Comparison of ENCODE assay signal across 18 cellular contexts in the genomic region with DNA sequence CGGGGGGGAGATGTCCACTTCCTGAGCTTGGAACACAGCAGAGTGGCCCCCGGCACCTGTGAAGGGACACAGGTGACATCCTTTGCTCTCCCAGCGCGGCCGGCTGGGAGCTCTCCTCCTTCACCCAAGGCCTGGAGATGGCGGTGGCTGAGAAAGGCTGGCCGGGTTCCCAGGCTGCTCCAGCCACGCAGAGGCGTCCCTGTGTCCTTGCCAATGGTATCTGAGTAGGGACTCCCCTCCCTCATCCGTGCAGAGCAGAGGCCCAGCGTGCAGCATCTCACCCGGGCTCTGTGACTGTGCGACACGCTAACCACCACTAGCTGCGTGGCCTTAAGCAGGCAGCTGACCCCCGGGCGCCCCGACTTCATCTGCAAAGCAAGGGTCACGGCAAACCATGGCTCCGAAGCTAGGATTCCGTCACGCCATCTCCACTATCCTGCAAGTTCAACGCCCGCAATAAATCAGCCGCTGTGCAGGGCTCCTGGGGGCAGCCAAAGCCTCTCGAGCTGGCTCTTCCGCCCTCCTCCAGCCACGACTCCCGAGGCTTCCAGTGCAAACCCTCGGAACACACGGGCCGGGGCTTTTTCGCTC. TPM values are rescaled to one million over a fixed set of nuclear protein-coding genes. Genes with fewer than 3 reads are reported as not detected.
DNase-seq lines count a peak whose midpoint lies in the region; ATAC-seq, FAIRE-seq and TF ChIP-seq lines count a peak whose summit lies in the region.
"Had no signal": no experiment of that assay in that cellular context is flagged by ENCODE, and none has a peak within 500 bp of the region (broad histone marks: within the 10 kb centered on the region; RNA-seq: fewer than 3 reads in every experiment).

No MANE protein-coding gene starts in this region.

- H3K36me3 ChIP-seq in Panc1 (ENCODE audit: control insufficient read depth, insufficient read depth, low read length) (no peaks in the 10 kb centered on the region), H1 (ENCODE audit: control insufficient read depth in 2 of 4, insufficient read depth in 4 of 4, low read length in 3 of 4) (no peaks in the 10 kb centered on the region), skeletal muscle satellite cell (ENCODE audit: insufficient read depth, low read length) (no peaks in the 10 kb centered on the region)
- H3K36me3 ChIP-seq: ascending aorta, thoracic aorta had no signal

- peaks cover 0 to 6% of the 10 kb centered on the region in 2 donors for H3K4me1 Mint-ChIP-seq in natural killer cell treated with Interleukin-12 subunit alpha and Interleukin-12 subunit beta and Interleukin-15 and Interleukin-18, amount 100 ng/mL, for 72 hours (ENCODE audit: low read depth in 2 of 2)
- H3K4me1 Mint-ChIP-seq: natural killer cell; stimulated activated effector memory CD8-positive, alpha-beta T cell treated with anti-CD3 and anti-CD28 coated beads, Interleukin-12 subunit alpha, Interleukin-12 subunit beta, amount 100 ng/mL, for 72 hours had no signal

- in situ Hi-C loops in Panc1 (cut with HindIII; ENCODE audit: low pct_unique_long_range_greater_than_20kb, low sequenced_read_pairs) = no loop called here

- peak overlapping the region; percentile 69 for H3K4ac ChIP-seq in H1 (replicated peaks; ENCODE audit: insufficient read length, low read depth, low read length)

- intact Hi-C loops in Panc1 (cut with micrococcal nuclease; ENCODE audit: unreplicated experiment) = no loop called here

- H3K27me3 ChIP-seq in Panc1 (ENCODE audit: control insufficient read depth, insufficient read depth, low read length) = no peaks in the 10 kb centered on the region
- no peaks in the 10 kb centered on the region for H3K27me3 ChIP-seq in H1 (replicated peaks in 1 of 4; ENCODE audit: control insufficient read depth in 3 of 4, extremely low read depth in 1 of 4, insufficient read depth in 3 of 4, low read length in 3 of 4)
- no peaks in the 10 kb centered on the region for H3K27me3 ChIP-seq in skeletal muscle satellite cell (ENCODE audit: control insufficient read depth, insufficient read depth, low read length)
- H3K27me3 ChIP-seq: ascending aorta, hepatocyte had no signal

- H2BK20ac ChIP-seq in H1 (ENCODE audit: low read length) = no peak overlapping the region

- ATAC-seq in Panc1 (peak; percentile 44; the same call in 1 of the 2 replicates), left lobe of liver (peak; percentile 57), GM19467 (IDR thresholded peaks at IDR 0.05; ENCODE audit: unreplicated experiment) (no peak)
- no peak for ATAC-seq in natural killer cell treated with Interleukin-12 subunit alpha and Interleukin-12 subunit beta and Interleukin-15 and Interleukin-18, amount 100 ng/mL, for 72 hours
- ATAC-seq: natural killer cell; stimulated activated effector memory CD8-positive, alpha-beta T cell treated with anti-CD3 and anti-CD28 coated beads, Interleukin-12 subunit alpha, Interleukin-12 subunit beta, amount 100 ng/mL, for 72 hours had no signal

- no peak overlapping the region for H3K18ac ChIP-seq in H1 (ENCODE audit: extremely low read depth, low read length)

- no peaks in the 10 kb centered on the region for H3K27me3 Mint-ChIP-seq in natural killer cell treated with Interleukin-12 subunit alpha and Interleukin-12 subunit beta and Interleukin-15 and Interleukin-18, amount 100 ng/mL, for 72 hours

- no peak for DNase-seq in Panc1 (ENCODE audit: low read depth, low spot score)
- DNase-seq in H1 (ENCODE audit: low read depth in 1 of 2, low spot score in 2 of 2) = no peak
- DNase-seq in left lobe of liver (ENCODE audit: low spot score) = no peak
- no peak for DNase-seq in natural killer cell treated with Interleukin-12 subunit alpha and Interleukin-12 subunit beta and Interleukin-15 and Interleukin-18, amount 100 ng/mL, for 72 hours (ENCODE audit: low spot score)
- no peak for DNase-seq in NCI-H2227 treated with DMSO at 0.1 percent for 48 hours (lab: John Stamatoyannopoulos, UW)
- DNase-seq: activated CD4-positive, alpha-beta T cell treated with anti-CD3 and anti-CD28 coated beads, Interleukin-2, amount 50 U/mL, for 4 hours; DND-41; natural killer cell; NCI-H2081 treated with DMSO at 0.1 percent for 48 hours; NCI-H510A treated with DMSO at 0.1 percent for 48 hours; SIG-M5; T-helper 2 cell had no signal

- POLR2A ChIA-PET in Panc1 (lab: Charles Lee) (no interaction called here), H1 (lab: Charles Lee; ENCODE audit: partially characterized antibody) (interaction anchor here (1.1 to 1.7 kb wide), 2 partner anchors 13 to 54 kb away, joined by 4 to 5 read pairs; no protein-coding TSS in a partner anchor)

- no peaks in the 10 kb centered on the region for H3K79me1 ChIP-seq in H1 (ENCODE audit: low read depth, low read length)

- peaks cover 0 to 10% of the 10 kb centered on the region in 2 experiments for H4K20me1 ChIP-seq in H1 (replicated peaks in 1 of 2; ENCODE audit: control insufficient read depth in 1 of 2, insufficient read depth in 2 of 2, low read length in 2 of 2)

- no peak overlapping the region for H2BK5ac ChIP-seq in H1 (ENCODE audit: low read depth, low read length)

- no peaks in the 10 kb centered on the region for H3K23me2 ChIP-seq in H1 (ENCODE audit: low read depth, low read length)

- H3K36me3 Mint-ChIP-seq in natural killer cell treated with Interleukin-12 subunit alpha and Interleukin-12 subunit beta and Interleukin-15 and Interleukin-18, amount 100 ng/mL, for 72 hours = no peaks in the 10 kb centered on the region
- H3K36me3 Mint-ChIP-seq: natural killer cell; stimulated activated effector memory CD8-positive, alpha-beta T cell treated with anti-CD3 and anti-CD28 coated beads, Interleukin-12 subunit alpha, Interleukin-12 subunit beta, amount 100 ng/mL, for 72 hours had no signal

- no peak for FAIRE-seq in H1 (lab: Jason Lieb, UNC)

- peak overlapping the region; percentile 92; the same call in 1 of the 2 replicates for H4K8ac ChIP-seq in H1 (ENCODE audit: extremely low read depth, insufficient read depth, low read length)

- H4K5ac ChIP-seq in H1 (ENCODE audit: insufficient read length, low read depth, low read length) = no peak overlapping the region

- CTCF ChIA-PET in Panc1 (lab: Charles Lee) (interaction anchor here (0.5 to 1.2 kb wide), 3 partner anchors 66 to 231 kb away, joined by 3 to 4 read pairs (median 4); no protein-coding TSS in a partner anchor), H1 (lab: Charles Lee; ENCODE audit: partially characterized antibody) (interaction anchor here (0.7 to 2.7 kb wide), 14 partner anchors 9 to 230 kb away, joined by 3 to 12 read pairs (median 4); no protein-coding TSS in a partner anchor)

- no TSS peak for BruUV-seq in Panc1 (replicated peaks; lab: Mats Ljungman, UMichigan)

- TF ChIP-seq POLR2A in H1 (IDR thresholded peaks at IDR 0.05; ENCODE audit: control extremely low read depth in 1 of 2, low read depth in 2 of 2, low read length in 2 of 2) = no peak

- H2BK15ac ChIP-seq in H1 (ENCODE audit: low read length) = no peak overlapping the region

- no peak overlapping the region for H2AFZ ChIP-seq in H1 (ENCODE audit: low read length)
- H2AFZ ChIP-seq: hepatocyte had no signal

- H3K4me1 ChIP-seq in Panc1 (ENCODE audit: control insufficient read depth, insufficient read depth, low read length) (no peaks in the 10 kb centered on the region), H1 (replicated peaks in 1 of 4; ENCODE audit: control insufficient read depth in 3 of 4, insufficient read depth in 4 of 4, low read length in 3 of 4) (no peaks in the 10 kb centered on the region), skeletal muscle satellite cell (ENCODE audit: control insufficient read depth, insufficient read depth, low read length) (peaks cover 11% of the 10 kb centered on the region)

- no peak for TF ChIP-seq RAD21 in H1 (IDR thresholded peaks at IDR 0.05 in 1 of 2, conservative IDR thresholded peaks at IDR 0.05 in 1 of 2; ENCODE audit: low read depth in 2 of 2, low read length in 2 of 2)

- H3K27ac Mint-ChIP-seq in natural killer cell treated with Interleukin-12 subunit alpha and Interleukin-12 subunit beta and Interleukin-15 and Interleukin-18, amount 100 ng/mL, for 72 hours = no peak overlapping the region
- H3K27ac Mint-ChIP-seq: natural killer cell; stimulated activated effector memory CD8-positive, alpha-beta T cell treated with anti-CD3 and anti-CD28 coated beads, Interleukin-12 subunit alpha, Interleukin-12 subunit beta, amount 100 ng/mL, for 72 hours had no signal

- H3K9ac ChIP-seq in H1 (replicated peaks in 1 of 4; ENCODE audit: extremely low read depth in 1 of 4, low read depth in 3 of 4, low read length in 3 of 4) = no peak overlapping the region
- no peak overlapping the region for H3K9ac ChIP-seq in skeletal muscle satellite cell (ENCODE audit: low read depth, low read length)

- H3K27ac ChIP-seq in Panc1 (ENCODE audit: low read length) (no peak overlapping the region), H1 (ENCODE audit: low read depth, low read length) (no peak overlapping the region; the same call in 1 of the 2 replicates)
- H3K27ac ChIP-seq: ascending aorta, hepatocyte, thoracic aorta had no signal

- no peak overlapping the region for H2BK120ac ChIP-seq in H1 (replicated peaks; ENCODE audit: low read depth, low read length)

- no peak overlapping the region for H3K14ac ChIP-seq in H1 (ENCODE audit: insufficient read length)

- H3K4me3 Mint-ChIP-seq in natural killer cell treated with Interleukin-12 subunit alpha and Interleukin-12 subunit beta and Interleukin-15 and Interleukin-18, amount 100 ng/mL, for 72 hours = no peak overlapping the region
- H3K4me3 Mint-ChIP-seq: natural killer cell; stimulated activated effector memory CD8-positive, alpha-beta T cell treated with anti-CD3 and anti-CD28 coated beads, Interleukin-12 subunit alpha, Interleukin-12 subunit beta, amount 100 ng/mL, for 72 hours had no signal

- WGBS in H1 (ENCODE audit: extremely low coverage in 1 of 2, insufficient coverage in 1 of 2, insufficient read length in 1 of 2, insufficient replicate concordance in 2 of 2, low coverage in 1 of 2, low lambda C conversion rate in 2 of 2, missing lambda C conversion rate in 1 of 2), 2 experiments = 91% methylated on average over 31 of the region's 33 CpGs; no CpG with 5 or more reads in 1 of the 2 experiments

- H3K4me2 ChIP-seq in H1 (ENCODE audit: insufficient read depth in 1 of 2, low read depth in 2 of 2, low read length in 2 of 2) (no peak overlapping the region), skeletal muscle satellite cell (ENCODE audit: low read length) (peak overlapping the region; percentile 59)
- H3K4me2 ChIP-seq: hepatocyte had no signal

- no peak overlapping the region for H3K23ac ChIP-seq in H1 (ENCODE audit: insufficient read length)

- no peak overlapping the region for H4K91ac ChIP-seq in H1 (replicated peaks; ENCODE audit: insufficient read length, low read length)

- H3K56ac ChIP-seq in H1 (replicated peaks; ENCODE audit: insufficient read length, low read depth, low read length) = no peak overlapping the region

- H3K9me3 Mint-ChIP-seq in natural killer cell treated with Interleukin-12 subunit alpha and Interleukin-12 subunit beta and Interleukin-15 and Interleukin-18, amount 100 ng/mL, for 72 hours = no peaks in the 10 kb centered on the region
- H3K9me3 Mint-ChIP-seq: natural killer cell; stimulated activated effector memory CD8-positive, alpha-beta T cell treated with anti-CD3 and anti-CD28 coated beads, Interleukin-12 subunit alpha, Interleukin-12 subunit beta, amount 100 ng/mL, for 72 hours had no signal

- H3K9me3 ChIP-seq in Panc1 (ENCODE audit: control insufficient read depth, insufficient read depth, low read depth, low read length) (no peaks in the 10 kb centered on the region), H1 (ENCODE audit: insufficient read depth in 2 of 2, low read depth in 1 of 2, low read length in 1 of 2) (no peaks in the 10 kb centered on the region), skeletal muscle satellite cell (replicated peaks; ENCODE audit: low read length) (no peaks in the 10 kb centered on the region)
- H3K9me3 ChIP-seq: thoracic aorta had no signal

- no peak for TF ChIP-seq EP300 in H1 (IDR thresholded peaks at IDR 0.05; ENCODE audit: borderline replicate concordance in 1 of 2, low read depth in 2 of 2, low read length in 2 of 2)

- no peak for TF ChIP-seq CTCF in Panc1 (IDR thresholded peaks at IDR 0.05)
- no peak for TF ChIP-seq CTCF in H1 (IDR thresholded peaks at IDR 0.05; ENCODE audit: control extremely low read depth in 1 of 3, insufficient read depth in 1 of 3, low read depth in 1 of 3, low read length in 3 of 3)

- no peak overlapping the region for H2AK5ac ChIP-seq in H1 (ENCODE audit: low read depth, low read length)

- H3K4me3 ChIP-seq in Panc1 (ENCODE audit: low read depth in 2 of 2, low read length in 2 of 2) (no peak overlapping the region), H1 (ENCODE audit: extremely low read depth in 1 of 4, insufficient read depth in 2 of 4, low read depth in 3 of 4, low read length in 4 of 4) (no peak overlapping the region), skeletal muscle satellite cell (ENCODE audit: low read length) (no peak overlapping the region)
- H3K4me3 ChIP-seq: ascending aorta, hepatocyte, thoracic aorta had no signal

- H3K79me2 ChIP-seq in H1 (ENCODE audit: control insufficient read depth in 1 of 2, insufficient read depth in 2 of 2, low read length in 2 of 2) = no peaks in the 10 kb centered on the region
- H3K79me2 ChIP-seq: hepatocyte had no signal

- peak overlapping the region; percentile 39; the same call in 1 of the 2 replicates for H2BK12ac ChIP-seq in H1 (ENCODE audit: low read depth, low read length)

RNA-seq across cellular contexts. Expression of a gene that starts 42.8 kb away (rescaled TPM):
- 29.2 TPM for total RNA-seq in Panc1 (2021; ENCODE audit: unreplicated experiment)
- 23.0 TPM for polyA plus RNA-seq in Panc1 (2012; ENCODE audit: insufficient read length)
- total RNA-seq in H1 (2021; fragmentation: NEBNext Ultra II Directional; extraction: Animal tissue kit (Norgen Biotek cat#: 25700)) = 18.9 and 19.4 TPM in 2 replicates
- polyA plus RNA-seq in H1 (2011; rRNA removed) = 12.9 and 21.8 TPM in 2 replicates
- polyA plus RNA-seq in H1 (2011; cell fraction: cytosol; rRNA removed) = 7.4 TPM
- 15.0 TPM for polyA plus RNA-seq in H1 (2011; cell fraction: nucleus; rRNA removed)
- 6.5 to 10.6 TPM (median 8.4 TPM) in 4 replicates for polyA plus RNA-seq in H1 (2012, experiment 1 of 2)
- polyA plus RNA-seq in H1 (2012, experiment 2 of 2) = 7.4 TPM
- 10.7 TPM for polyA plus RNA-seq in H1 (2013, experiment 1 of 2)
- polyA plus RNA-seq in H1 (2013, experiment 2 of 2) = 10.9 TPM
- polyA minus RNA-seq in H1 (2011; rRNA and poly(A)+ RNA removed) = 11.1 and 12.9 TPM in 2 replicates
- polyA minus RNA-seq in H1 (2011; cell fraction: cytosol; rRNA and poly(A)+ RNA removed) = 13.1 TPM
- polyA minus RNA-seq in H1 (2011; cell fraction: nucleus; rRNA and poly(A)+ RNA removed) = 18.4 TPM
- 6.4 TPM for total RNA-seq in left lobe of liver
- total RNA-seq in skeletal muscle satellite cell (2012; rRNA removed) = 9.8 and 10.1 TPM in 2 replicates
- total RNA-seq in natural killer cell treated with Interleukin-12 subunit alpha and Interleukin-12 subunit beta and Interleukin-15 and Interleukin-18, amount 100 ng/mL, for 72 hours = 10 to 100 TPM; 14.0 to 28.1 TPM

RNA-seq across cellular contexts. Expression of a gene that starts 47.2 kb away (rescaled TPM):
- total RNA-seq in Panc1 (2021; ENCODE audit: unreplicated experiment) (148 TPM), left lobe of liver (35.4 TPM)
- 171 TPM for polyA plus RNA-seq in Panc1 (2012; ENCODE audit: insufficient read length)
- total RNA-seq in H1 (2021; fragmentation: NEBNext Ultra II Directional; extraction: Animal tissue kit (Norgen Biotek cat#: 25700)) = 8.6 and 9.9 TPM in 2 replicates
- polyA plus RNA-seq in H1 (2011; rRNA removed) = 1.7 and 3.2 TPM in 2 replicates
- polyA plus RNA-seq in H1 (2011; cell fraction: cytosol; rRNA removed) = 2.3 TPM
- polyA plus RNA-seq in H1 (2011; cell fraction: nucleus; rRNA removed) = 6.3 TPM
- polyA plus RNA-seq in H1 (2012, experiment 1 of 2) = 6.6 to 8.1 TPM (median 7.1 TPM) in 4 replicates
- polyA plus RNA-seq in H1 (2012, experiment 2 of 2) = 6.2 TPM
- polyA plus RNA-seq in H1 (2013, experiment 1 of 2) = 7.2 TPM
- 6.0 TPM for polyA plus RNA-seq in H1 (2013, experiment 2 of 2)
- 2.0 and 2.7 TPM in 2 replicates for polyA minus RNA-seq in H1 (2011; rRNA and poly(A)+ RNA removed)
- 9.5 TPM for polyA minus RNA-seq in H1 (2011; cell fraction: cytosol; rRNA and poly(A)+ RNA removed)
- 2.5 TPM for polyA minus RNA-seq in H1 (2011; cell fraction: nucleus; rRNA and poly(A)+ RNA removed)
- 40.8 and 49.7 TPM in 2 replicates for total RNA-seq in skeletal muscle satellite cell (2012; rRNA removed)
- 10 to 100 TPM; 81.2 to 87.6 TPM for total RNA-seq in natural killer cell treated with Interleukin-12 subunit alpha and Interleukin-12 subunit beta and Interleukin-15 and Interleukin-18, amount 100 ng/mL, for 72 hours

RNA-seq across cellular contexts. Expression of a gene that starts 59.6 kb away (rescaled TPM):
- total RNA-seq in Panc1 (2021; ENCODE audit: unreplicated experiment) (4,511 TPM), left lobe of liver (1,167 TPM)
- 7,753 TPM for polyA plus RNA-seq in Panc1 (2012; ENCODE audit: insufficient read length)
- 5,193 and 5,434 TPM in 2 replicates for total RNA-seq in H1 (2021; fragmentation: NEBNext Ultra II Directional; extraction: Animal tissue kit (Norgen Biotek cat#: 25700))
- 3,302 and 5,403 TPM in 2 replicates for polyA plus RNA-seq in H1 (2011; rRNA removed)
- polyA plus RNA-seq in H1 (2011; cell fraction: cytosol; rRNA removed) = 2,071 TPM
- 4,500 TPM for polyA plus RNA-seq in H1 (2011; cell fraction: nucleus; rRNA removed)
- polyA plus RNA-seq in H1 (2012, experiment 1 of 2) = 6,137 to 6,485 TPM (median 6,195 TPM) in 4 replicates
- polyA plus RNA-seq in H1 (2012, experiment 2 of 2) = 10,957 TPM
- 8,552 TPM for polyA plus RNA-seq in H1 (2013, experiment 1 of 2)
- polyA plus RNA-seq in H1 (2013, experiment 2 of 2) = 8,467 TPM
- polyA minus RNA-seq in H1 (2011; rRNA and poly(A)+ RNA removed) = 2,491 and 4,199 TPM in 2 replicates
- 2,951 TPM for polyA minus RNA-seq in H1 (2011; cell fraction: cytosol; rRNA and poly(A)+ RNA removed)
- polyA minus RNA-seq in H1 (2011; cell fraction: nucleus; rRNA and poly(A)+ RNA removed) = 2,361 TPM
- total RNA-seq in skeletal muscle satellite cell (2012; rRNA removed) = 4,092 and 6,835 TPM in 2 replicates
- over 10,000 TPM in 1 of 2 donors, 1,000 to 10,000 TPM in 1; 9,239 to 13,404 TPM for total RNA-seq in natural killer cell treated with Interleukin-12 subunit alpha and Interleukin-12 subunit beta and Interleukin-15 and Interleukin-18, amount 100 ng/mL, for 72 hours

Comparison
In these comparisons a context has a peak if more than half of its experiments do, and no peak if none do; other contexts are left out.
1. ATAC-seq: peak in Panc1 (single experiment) and left lobe of liver (single experiment); none in GM19467 (single experiment) and natural killer cell treated with Interleukin-12 subunit alpha and Interleukin-12 subunit beta and Interleukin-15 and Interleukin-18, amount 100 ng/mL, for 72 hours (0 of 2).